In genomic region chr19:46371371-46371901, GRCh38 we compare ENCODE assay signal across 14 cellular contexts. TPM values are rescaled to one million over a fixed set of nuclear protein-coding genes. Genes with fewer than 3 reads are reported as not detected.
DNase-seq lines count a peak whose midpoint lies in the region; ATAC-seq and TF ChIP-seq lines count a peak whose summit lies in the region.
"Had no signal": no experiment of that assay in that cellular context is flagged by ENCODE, and none has a peak within 500 bp of the region (broad histone marks: within the 10 kb centered on the region; RNA-seq: fewer than 3 reads in every experiment).

No MANE protein-coding gene starts in this region.

- H3K27me3 ChIP-seq in endodermal cell (ENCODE audit: control insufficient read depth, insufficient read depth, low read length, poor library complexity, severe bottlenecking): no peaks in the 10 kb centered on the region

- H3K27me3 Mint-ChIP-seq in activated CD4-positive, alpha-beta T cell treated with anti-CD3 and anti-CD28 coated beads, Interleukin-2, amount 10 ng/mL, durations not matched to agents 24 days and 14 days: no peaks in the 10 kb centered on the region
- no peaks in the 10 kb centered on the region for H3K27me3 Mint-ChIP-seq in T-helper 17 cell
- H3K27me3 Mint-ChIP-seq in endodermal cell (ENCODE audit: insufficient read depth): no peaks in the 10 kb centered on the region
- no peaks in the 10 kb centered on the region for H3K27me3 Mint-ChIP-seq in osteocyte (ENCODE audit: unreplicated experiment)
- H3K27me3 Mint-ChIP-seq: dendritic cell treated with granulocyte-macrophage colony-stimulating factor and Interleukin-4, amounts not matched to agents 40 ng/mL and 50 ng/mL, for 4 days had no signal

- H3K9me3 Mint-ChIP-seq in activated CD4-positive, alpha-beta T cell treated with anti-CD3 and anti-CD28 coated beads, Interleukin-2, amount 10 ng/mL, durations not matched to agents 24 days and 14 days: no peaks in the 10 kb centered on the region
- H3K9me3 Mint-ChIP-seq in endodermal cell (no peaks in the 10 kb centered on the region), osteocyte (ENCODE audit: unreplicated experiment) (no peaks in the 10 kb centered on the region)
- H3K9me3 Mint-ChIP-seq: dendritic cell treated with granulocyte-macrophage colony-stimulating factor and Interleukin-4, amounts not matched to agents 40 ng/mL and 50 ng/mL, for 4 days had no signal

- DNase-seq in activated CD4-positive, alpha-beta T cell treated with anti-CD3 and anti-CD28 coated beads, Interleukin-2, amount 10 ng/mL, durations not matched to agents 24 days and 14 days: no peak
- no peak for DNase-seq in activated CD4-positive, alpha-beta T cell treated with anti-CD3 and anti-CD28 coated beads, Interleukin-2, amount 50 U/mL, for 4 hours
- DNase-seq in T-helper 17 cell: no peak
- no peak for DNase-seq in endodermal cell
- DNase-seq in osteocyte (ENCODE audit: extremely low spot score, unreplicated experiment): no peak
- no peak for DNase-seq in HK-2 (ENCODE audit: unreplicated experiment)
- DNase-seq in iPS-NIHi11 (ENCODE audit: low spot score): no peak
- DNase-seq: hippocampal formation, NCI-H1092 treated with DMSO at 0.1 percent for 48 hours, NCI-H524 had no signal

- peaks cover 20% of the 10 kb centered on the region for H3K4me1 Mint-ChIP-seq in activated CD4-positive, alpha-beta T cell treated with anti-CD3 and anti-CD28 coated beads, Interleukin-2, amount 10 ng/mL, durations not matched to agents 24 days and 14 days
- H3K4me1 Mint-ChIP-seq in T-helper 17 cell (peaks cover 24% of the 10 kb centered on the region), endodermal cell (peaks cover 20% of the 10 kb centered on the region), osteocyte (ENCODE audit: unreplicated experiment) (peaks cover 50% of the 10 kb centered on the region)

- WGBS in endodermal cell (ENCODE audit: insufficient coverage in 1 of 2, insufficient read length in 1 of 2), 2 experiments: 82 to 87% methylated on average over 9 to 10 of the region's 10 CpGs

- H3K4me1 ChIP-seq in endodermal cell (ENCODE audit: control insufficient read depth, insufficient read depth, low read length): peaks cover 11% of the 10 kb centered on the region

- peaks cover 48% of the 10 kb centered on the region for H3K36me3 ChIP-seq in endodermal cell (ENCODE audit: control insufficient read depth, insufficient read depth, low read length)

- H3K9me3 ChIP-seq in T-helper 17 cell (ENCODE audit: control insufficient read depth, low read length, poor library complexity, severe bottlenecking) (no peaks in the 10 kb centered on the region), endodermal cell (ENCODE audit: control insufficient read depth, low read length) (no peaks in the 10 kb centered on the region)

- H3K27ac ChIP-seq in endodermal cell (ENCODE audit: low read depth, low read length): peak overlapping the region; percentile 25

- H3K9ac ChIP-seq in endodermal cell (ENCODE audit: extremely low read depth, low read length, poor library complexity, severe bottlenecking): no peak overlapping the region

- peak; percentile 62 for ATAC-seq in T-helper 17 cell
- ATAC-seq in GM18502 (IDR thresholded peaks at IDR 0.05; ENCODE audit: poor library complexity, unreplicated experiment): no peak

- peak overlapping the region; percentile 5 for H3K4me3 Mint-ChIP-seq in activated CD4-positive, alpha-beta T cell treated with anti-CD3 and anti-CD28 coated beads, Interleukin-2, amount 10 ng/mL, durations not matched to agents 24 days and 14 days
- H3K4me3 Mint-ChIP-seq in T-helper 17 cell (no peak overlapping the region), endodermal cell (no peak overlapping the region), osteocyte (ENCODE audit: unreplicated experiment) (peak overlapping the region; percentile 22)
- H3K4me3 Mint-ChIP-seq: dendritic cell treated with granulocyte-macrophage colony-stimulating factor and Interleukin-4, amounts not matched to agents 40 ng/mL and 50 ng/mL, for 4 days had no signal

- TF ChIP-seq CTCF in endodermal cell (conservative IDR thresholded peaks at IDR 0.05) (peak; percentile 31), osteocyte (IDR thresholded peaks at IDR 0.05) (peak; percentile 21)

- intact Hi-C loops in activated CD4-positive, alpha-beta T cell treated with anti-CD3 and anti-CD28 coated beads, Interleukin-2, amount 10 ng/mL, durations not matched to agents 24 days and 14 days (cut with micrococcal nuclease): no loop called here

- peak overlapping the region; percentile 32 for H3K27ac Mint-ChIP-seq in activated CD4-positive, alpha-beta T cell treated with anti-CD3 and anti-CD28 coated beads, Interleukin-2, amount 10 ng/mL, durations not matched to agents 24 days and 14 days
- H3K27ac Mint-ChIP-seq in T-helper 17 cell: peak overlapping the region; percentile 51
- H3K27ac Mint-ChIP-seq in endodermal cell: peak overlapping the region; percentile 19
- peak overlapping the region; percentile 96 for H3K27ac Mint-ChIP-seq in osteocyte (ENCODE audit: unreplicated experiment)
- H3K27ac Mint-ChIP-seq: dendritic cell treated with granulocyte-macrophage colony-stimulating factor and Interleukin-4, amounts not matched to agents 40 ng/mL and 50 ng/mL, for 4 days had no signal

- H3K4me3 ChIP-seq in endodermal cell (ENCODE audit: low read length): no peak overlapping the region

- peaks cover 25% of the 10 kb centered on the region for H3K36me3 Mint-ChIP-seq in activated CD4-positive, alpha-beta T cell treated with anti-CD3 and anti-CD28 coated beads, Interleukin-2, amount 10 ng/mL, durations not matched to agents 24 days and 14 days (ENCODE audit: low read depth)
- no peaks in the 10 kb centered on the region for H3K36me3 Mint-ChIP-seq in T-helper 17 cell (ENCODE audit: low read depth)
- peaks cover 23% of the 10 kb centered on the region for H3K36me3 Mint-ChIP-seq in endodermal cell (ENCODE audit: low read depth)
- H3K36me3 Mint-ChIP-seq in osteocyte (ENCODE audit: unreplicated experiment): peaks cover 10% of the 10 kb centered on the region

RNA-seq across cellular contexts. Expression of gene PPP5C, which starts 24.5 kb away (rescaled TPM):
- 160 and 169 TPM in 2 replicates for total RNA-seq in activated CD4-positive, alpha-beta T cell treated with anti-CD3 and anti-CD28 coated beads, Interleukin-2, amount 10 ng/mL, durations not matched to agents 24 days and 14 days
- total RNA-seq in T-helper 17 cell (10 to 100 TPM; 34.8 to 42.8 TPM), endodermal cell (100 to 1,000 TPM; 101 to 112 TPM), osteocyte (79.5 and 86.0 TPM in 2 replicates)
- 81.4 TPM for polyA plus RNA-seq in endodermal cell (2013, experiment 1 of 2)
- polyA plus RNA-seq in endodermal cell (2013, experiment 2 of 2): 84.3 TPM

RNA-seq across cellular contexts. Expression of gene CCDC8, which starts 41.9 kb away (rescaled TPM):
- not detected in 2 replicates for total RNA-seq in activated CD4-positive, alpha-beta T cell treated with anti-CD3 and anti-CD28 coated beads, Interleukin-2, amount 10 ng/mL, durations not matched to agents 24 days and 14 days
- total RNA-seq in T-helper 17 cell (not detected), endodermal cell (10 to 100 TPM; 27.5 to 30.5 TPM), osteocyte (34.5 and 35.0 TPM in 2 replicates)
- polyA plus RNA-seq in endodermal cell (2013, experiment 1 of 2): 22.6 TPM
- 19.1 TPM for polyA plus RNA-seq in endodermal cell (2013, experiment 2 of 2)
- total RNA-seq: SK-MEL-5 had no signal

RNA-seq across cellular contexts. Expression of gene PNMA8C, which starts 57.3 kb away (rescaled TPM):
- not detected in 2 replicates for total RNA-seq in activated CD4-positive, alpha-beta T cell treated with anti-CD3 and anti-CD28 coated beads, Interleukin-2, amount 10 ng/mL, durations not matched to agents 24 days and 14 days
- total RNA-seq in T-helper 17 cell (under 1 TPM; 0.10 to 0.12 TPM), endodermal cell (under 1 TPM; 0.20 to 0.33 TPM), osteocyte (0.11 TPM in 1 of 2 replicates, not detected in the other)
- polyA plus RNA-seq in endodermal cell (2013, experiment 1 of 2): 3.0 TPM
- 3.1 TPM for polyA plus RNA-seq in endodermal cell (2013, experiment 2 of 2)
- total RNA-seq: G401, SK-MEL-5 had no signal

Comparison
In these comparisons a context has a peak if more than half of its experiments do, and no peak if none do; other contexts are left out.
1. H3K27ac Mint-ChIP-seq: peak in every context shown above with its lines; median percentile 96 in osteocyte; 51 in T-helper 17 cell; 32 in activated CD4-positive, alpha-beta T cell treated with anti-CD3 and anti-CD28 coated beads, Interleukin-2, amount 10 ng/mL, durations not matched to agents 24 days and 14 days; 19 in endodermal cell.
2. H3K4me3 Mint-ChIP-seq: peak in activated CD4-positive, alpha-beta T cell treated with anti-CD3 and anti-CD28 coated beads, Interleukin-2, amount 10 ng/mL, durations not matched to agents 24 days and 14 days (single experiment) and osteocyte (single experiment); none in T-helper 17 cell (single experiment) and endodermal cell (single experiment).
3. RNA of gene CCDC8, which starts 41.9 kb away (total RNA-seq): 34.5 to 35.0 TPM in osteocyte and 27.5 to 30.5 TPM in endodermal cell; not detected in activated CD4-positive, alpha-beta T cell treated with anti-CD3 and anti-CD28 coated beads, Interleukin-2, amount 10 ng/mL, durations not matched to agents 24 days and 14 days and not detected in T-helper 17 cell; every median in the first group is over 10 times any median in the second.